9 cellular contexts compared by ENCODE assay signal in the genomic region with DNA sequence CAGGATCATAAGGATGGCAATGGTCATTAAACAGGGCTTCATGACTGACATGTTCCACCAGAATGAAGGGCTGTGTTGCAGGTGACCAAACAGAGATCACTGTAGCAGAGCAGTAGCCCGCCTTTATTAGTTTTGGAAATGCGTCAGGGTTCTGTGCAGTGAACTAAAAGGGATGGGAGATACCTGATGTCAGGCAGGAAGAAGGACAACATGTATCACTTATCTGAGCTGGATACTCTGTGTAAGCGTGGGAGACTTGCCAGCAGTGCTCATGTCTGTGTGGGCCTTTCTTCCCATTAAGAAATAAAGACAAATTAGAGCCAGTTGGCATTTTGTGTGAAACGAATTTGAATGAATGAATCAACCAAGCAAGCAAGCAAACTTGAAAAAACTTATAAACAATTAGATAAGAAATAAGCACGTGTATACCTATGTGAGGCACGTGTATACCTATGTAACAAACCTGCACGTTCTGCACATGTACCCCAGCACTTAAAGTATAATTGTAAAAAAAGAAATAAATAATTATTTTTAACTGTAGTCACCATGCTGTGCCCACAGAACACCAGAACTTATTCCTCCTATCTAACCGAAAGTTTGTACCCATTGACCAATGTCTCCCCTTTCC. TPM values are rescaled to one million over a fixed set of nuclear protein-coding genes. Genes with fewer than 3 reads are reported as not detected.
"Had no signal": no experiment of that assay in that cellular context is flagged by ENCODE, and none has a peak within 500 bp of the region (broad histone marks: within the 10 kb centered on the region; RNA-seq: fewer than 3 reads in every experiment).

A gene with protein sequence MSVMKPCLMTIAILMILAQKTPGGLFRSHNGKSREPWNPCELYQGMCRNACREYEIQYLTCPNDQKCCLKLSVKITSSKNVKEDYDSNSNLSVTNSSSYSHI (minus strand): TSS at position 51 of the 628 bp plus-strand sequence. CDS start 0 bp downstream, at position 51.

- H3K4me3 ChIP-seq: K562 had no signal

- ATAC-seq: K562 had no signal

- H3K27ac ChIP-seq: HL-60 had no signal

- FAIRE-seq: HTR-8/SVneo, K562 had no signal

- DNase-seq: IMR-90, KBM-7, KG1 had no signal

RNA-seq across cellular contexts. Expression of the gene that starts here (rescaled TPM):
- total RNA-seq: HT-29, HT1080, IMR-90, K562 had no signal
- polyA plus RNA-seq: IgD-negative memory B cell, IMR-90, K562 had no signal
